18 cellular contexts compared by ENCODE assay signal in the genomic region with DNA sequence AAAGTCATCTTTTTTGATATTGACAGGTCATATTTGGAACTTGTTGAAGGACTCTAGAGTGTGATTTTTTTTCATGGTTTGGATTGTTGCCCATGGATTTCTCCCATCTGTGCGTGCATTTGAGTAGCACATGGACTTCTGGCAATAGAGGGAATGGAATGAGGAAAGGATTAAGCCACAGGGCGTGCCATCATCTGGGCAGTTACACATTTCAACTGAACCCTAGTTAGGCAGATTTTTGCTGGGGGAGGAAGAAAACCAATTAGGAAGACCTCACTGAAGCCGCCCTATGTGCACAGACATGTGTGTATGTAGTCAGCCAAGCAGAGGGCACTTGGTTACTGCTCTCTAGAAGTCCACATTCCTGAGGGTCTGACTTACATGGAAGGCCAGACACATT.
DNase-seq lines count a peak whose midpoint lies in the region; ATAC-seq and TF ChIP-seq lines count a peak whose summit lies in the region.
"Had no signal": no experiment of that assay in that cellular context is flagged by ENCODE, and none has a peak within 500 bp of the region (broad histone marks: within the 10 kb centered on the region; RNA-seq: fewer than 3 reads in every experiment).

No MANE protein-coding gene starts in this region.

- DNase-seq in DMS 273 (lab: John Stamatoyannopoulos, UW; ENCODE audit: unreplicated experiment) (peak; percentile 83), LoVo (ENCODE audit: low spot score) (peak; percentile 24), epidermal melanocyte (ENCODE audit: insufficient read length, low spot score) (peak; percentile 52), mesothelial cell of epicardium (ENCODE audit: low spot score in 2 of 2, unreplicated experiment in 2 of 2) (no peak), NCI-H2029 treated with DMSO at 0.1 percent for 48 hours (lab: John Stamatoyannopoulos, UW) (no peak), endothelial cell (ENCODE audit: low spot score) (no peak), MV-4-11 (lab: John Stamatoyannopoulos, UW) (no peak)
- DNase-seq: activated CD4-positive, alpha-beta T cell treated with anti-CD3 and anti-CD28 coated beads for 48 hours; anterior cingulate cortex; heart right ventricle; left colon; naive B cell; NCI-H1417 treated with DMSO at 0.1 percent for 48 hours; right cardiac atrium; SHP77; stimulated activated CD4-positive, alpha-beta T cell treated with anti-CD3 and anti-CD28 coated beads, Interleukin-2, amount 100 ng/mL, for 48 hours; upper lobe of left lung had no signal

- H3K9me3 Mint-ChIP-seq in mesothelial cell of epicardium (no peaks in the 10 kb centered on the region), endothelial cell (ENCODE audit: unreplicated experiment) (no peaks in the 10 kb centered on the region)

- no peaks in the 10 kb centered on the region for H3K27me3 Mint-ChIP-seq in mesothelial cell of epicardium (ENCODE audit: low read depth)
- H3K27me3 Mint-ChIP-seq in endothelial cell (ENCODE audit: unreplicated experiment): peaks cover 3% of the 10 kb centered on the region

- no peaks in the 10 kb centered on the region for H3K36me3 Mint-ChIP-seq in mesothelial cell of epicardium
- H3K36me3 Mint-ChIP-seq in endothelial cell (ENCODE audit: low read depth, unreplicated experiment): peaks cover 4% of the 10 kb centered on the region
- H3K36me3 Mint-ChIP-seq: naive B cell had no signal

- H3K4me3 Mint-ChIP-seq in mesothelial cell of epicardium (no peak overlapping the region), endothelial cell (ENCODE audit: unreplicated experiment) (no peak overlapping the region)
- H3K4me3 Mint-ChIP-seq: naive B cell had no signal

- no peak for TF ChIP-seq CTCF in mesothelial cell of epicardium (IDR thresholded peaks at IDR 0.05; ENCODE audit: unreplicated experiment)
- TF ChIP-seq CTCF in endothelial cell (IDR thresholded peaks at IDR 0.05; ENCODE audit: unreplicated experiment): no peak

- peaks cover 9% of the 10 kb centered on the region for H3K4me1 Mint-ChIP-seq in mesothelial cell of epicardium
- H3K4me1 Mint-ChIP-seq in endothelial cell (ENCODE audit: unreplicated experiment): no peaks in the 10 kb centered on the region
- H3K4me1 Mint-ChIP-seq: naive B cell had no signal

- peak overlapping the region; percentile 1 for H3K27ac Mint-ChIP-seq in mesothelial cell of epicardium
- H3K27ac Mint-ChIP-seq in endothelial cell (ENCODE audit: unreplicated experiment): no peak overlapping the region
- H3K27ac Mint-ChIP-seq: naive B cell had no signal

- no peak for ATAC-seq in HG02852 (IDR thresholded peaks at IDR 0.05; ENCODE audit: unreplicated experiment)
- ATAC-seq: left colon, right cardiac atrium had no signal

Comparison
In these comparisons a context has a peak if more than half of its experiments do, and no peak if none do; other contexts are left out.
1. DNase-seq: peak in DMS 273 (single experiment), LoVo (single experiment) and epidermal melanocyte (single experiment); none in mesothelial cell of epicardium (0 of 2), NCI-H2029 treated with DMSO at 0.1 percent for 48 hours (single experiment), endothelial cell (single experiment) and MV-4-11 (single experiment).